8 cellular contexts compared by ENCODE assay signal in the genomic region with DNA sequence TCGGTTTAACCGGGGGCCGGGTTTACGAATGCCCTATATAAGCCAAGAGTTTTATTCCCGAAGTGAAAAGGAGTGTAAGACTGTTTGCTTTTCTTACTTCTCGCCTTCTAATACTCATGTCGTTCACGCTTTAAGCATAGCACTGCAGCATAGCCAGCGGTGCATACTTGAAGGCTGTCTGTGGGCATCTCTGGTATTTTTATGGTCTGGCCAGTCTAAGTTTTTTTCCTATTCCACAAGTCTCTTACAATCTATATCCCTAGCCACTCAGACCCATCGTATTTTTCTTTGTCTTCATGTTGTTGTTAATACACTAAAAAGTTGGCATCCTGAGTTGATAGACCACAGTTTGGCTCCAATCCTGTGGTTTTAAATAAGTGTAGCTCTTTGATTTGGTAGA. TPM values are rescaled to one million over a fixed set of nuclear protein-coding genes. Genes with fewer than 3 reads are reported as not detected.
DNase-seq lines count a peak whose midpoint lies in the region; ATAC-seq and TF ChIP-seq lines count a peak whose summit lies in the region.

No MANE protein-coding gene starts in this region.

- H3K9ac ChIP-seq in HUES48 (ENCODE audit: low read depth, low read length) (peak overlapping the region; percentile 91), iPS-18a (ENCODE audit: low read length) (peak overlapping the region; percentile 93)

- peaks cover 5% of the 10 kb centered on the region for H3K27me3 Mint-ChIP-seq in CD4-positive, CD25-positive, alpha-beta regulatory T cell
- H3K27me3 Mint-ChIP-seq in activated naive CD8-positive, alpha-beta T cell treated with anti-CD3 and anti-CD28 coated beads for 36 hours, result peaks cover 6% of the 10 kb centered on the region

- ATAC-seq in CD4-positive, CD25-positive, alpha-beta regulatory T cell (ENCODE audit: low read depth in 2 of 2), result no peak

- peak in 2 of 3 donors; percentile 34 for DNase-seq in CD4-positive, CD25-positive, alpha-beta regulatory T cell
- DNase-seq in activated naive CD8-positive, alpha-beta T cell treated with anti-CD3 and anti-CD28 coated beads for 36 hours, result no peak
- DNase-seq in spleen, result no peak
- DNase-seq in HUDEP-2 (lab: John Stamatoyannopoulos, UW; ENCODE audit: unreplicated experiment in 76 of 76), result no peak
- no peak for DNase-seq in Ammon's horn (ENCODE audit: low spot score)
- no peak for DNase-seq in MV-4-11 (lab: John Stamatoyannopoulos, UW)

- peaks cover 8% of the 10 kb centered on the region for H3K36me3 ChIP-seq in CD4-positive, CD25-positive, alpha-beta regulatory T cell (ENCODE audit: control insufficient read depth, insufficient read depth, low read length)
- H3K36me3 ChIP-seq in HUES48 (ENCODE audit: control insufficient read depth, insufficient read depth, low read length) (0 out of 2 replicates have a peak, but pooled peaks cover 2% of the 10 kb centered on the region), iPS-18a (ENCODE audit: control insufficient read depth, low read depth, low read length) (no peaks in the 10 kb centered on the region), spleen (peaks cover 0 to 4% (median 0%) of the 10 kb centered on the region in 6 donors)

- no peak for TF ChIP-seq POLR2A in spleen (IDR thresholded peaks at IDR 0.05)

- TF ChIP-seq CTCF in spleen (IDR thresholded peaks at IDR 0.05 in 8 of 11, conservative IDR thresholded peaks at IDR 0.05 in 3 of 11), result no peak

- H3K4me3 Mint-ChIP-seq in CD4-positive, CD25-positive, alpha-beta regulatory T cell, result peak overlapping the region; percentile 86 to 92 (median 90)
- H3K4me3 Mint-ChIP-seq in activated naive CD8-positive, alpha-beta T cell treated with anti-CD3 and anti-CD28 coated beads for 36 hours, result peak overlapping the region; percentile 90

- H3K36me3 Mint-ChIP-seq in CD4-positive, CD25-positive, alpha-beta regulatory T cell, result peaks cover 13% of the 10 kb centered on the region
- peaks cover 35% of the 10 kb centered on the region for H3K36me3 Mint-ChIP-seq in activated naive CD8-positive, alpha-beta T cell treated with anti-CD3 and anti-CD28 coated beads for 36 hours

- intact Hi-C loops in spleen (cut with DNase I; ENCODE audit: low total_unique reads), result loop anchor here (10.0 kb wide), 1 partner anchor 271 kb away; no protein-coding TSS in a partner anchor

- peak overlapping the region; percentile 98 for H3K4me3 ChIP-seq in CD4-positive, CD25-positive, alpha-beta regulatory T cell (ENCODE audit: low read depth, low read length)
- H3K4me3 ChIP-seq in HUES48 (ENCODE audit: low read depth, low read length) (peak overlapping the region; percentile 97), iPS-18a (ENCODE audit: low read length) (peak overlapping the region; percentile 84), spleen (peak overlapping the region; percentile 60 to 100 (median 96))

- peak overlapping the region; percentile 91 for H3K27ac ChIP-seq in CD4-positive, CD25-positive, alpha-beta regulatory T cell (ENCODE audit: insufficient read depth, low read length, poor library complexity, severe bottlenecking)
- no peak overlapping the region for H3K27ac ChIP-seq in HUES48 (ENCODE audit: low read depth, low read length)
- no peak overlapping the region for H3K27ac ChIP-seq in iPS-18a (ENCODE audit: low read length)
- H3K27ac ChIP-seq in spleen, result peak overlapping the region; percentile 81 to 97 (median 94)

- WGBS in spleen, 5 donors, result 0 to 2% (median 1%) methylated on average over 10 of the region's 10 CpGs

- H3K9me3 ChIP-seq in CD4-positive, CD25-positive, alpha-beta regulatory T cell (ENCODE audit: control insufficient read depth in 2 of 2, low read length in 2 of 2), result no peaks in the 10 kb centered on the region
- H3K9me3 ChIP-seq in HUES48 (ENCODE audit: control insufficient read depth, insufficient read depth, low read length) (no peaks in the 10 kb centered on the region), iPS-18a (ENCODE audit: control insufficient read depth, low read depth, low read length) (no peaks in the 10 kb centered on the region), spleen (no peaks in the 10 kb centered on the region)

- H3K4me1 ChIP-seq in CD4-positive, CD25-positive, alpha-beta regulatory T cell (ENCODE audit: control insufficient read depth, insufficient read depth, low read length, poor library complexity, severe bottlenecking), result peaks cover 41% of the 10 kb centered on the region
- H3K4me1 ChIP-seq in HUES48 (ENCODE audit: control insufficient read depth, insufficient read depth, low read length), result peaks cover 31% of the 10 kb centered on the region
- peaks cover 27% of the 10 kb centered on the region for H3K4me1 ChIP-seq in iPS-18a (ENCODE audit: control insufficient read depth, low read depth, low read length)
- H3K4me1 ChIP-seq in spleen, result peaks cover 34 to 80% (median 62%) of the 10 kb centered on the region in 6 donors

- peaks cover 38 to 54% (median 47%) of the 10 kb centered on the region in 4 donors for H3K4me1 Mint-ChIP-seq in CD4-positive, CD25-positive, alpha-beta regulatory T cell
- peaks cover 43% of the 10 kb centered on the region for H3K4me1 Mint-ChIP-seq in activated naive CD8-positive, alpha-beta T cell treated with anti-CD3 and anti-CD28 coated beads for 36 hours

- no peaks in the 10 kb centered on the region for H3K27me3 ChIP-seq in CD4-positive, CD25-positive, alpha-beta regulatory T cell (ENCODE audit: control insufficient read depth, insufficient read depth, low read length)
- peaks cover 14% of the 10 kb centered on the region for H3K27me3 ChIP-seq in HUES48 (ENCODE audit: control insufficient read depth, insufficient read depth, low read length)
- peaks cover 11% of the 10 kb centered on the region for H3K27me3 ChIP-seq in iPS-18a (ENCODE audit: control insufficient read depth, insufficient read depth, low read length)
- no peaks in the 10 kb centered on the region for H3K27me3 ChIP-seq in spleen (replicated peaks in 1 of 7)

- peak overlapping the region; percentile 81 to 89 (median 88) for H3K27ac Mint-ChIP-seq in CD4-positive, CD25-positive, alpha-beta regulatory T cell
- peak overlapping the region; percentile 71 for H3K27ac Mint-ChIP-seq in activated naive CD8-positive, alpha-beta T cell treated with anti-CD3 and anti-CD28 coated beads for 36 hours

- H3K9me3 Mint-ChIP-seq in CD4-positive, CD25-positive, alpha-beta regulatory T cell, result no peaks in the 10 kb centered on the region
- peaks cover 2% of the 10 kb centered on the region for H3K9me3 Mint-ChIP-seq in activated naive CD8-positive, alpha-beta T cell treated with anti-CD3 and anti-CD28 coated beads for 36 hours

RNA-seq across cellular contexts. Expression of gene UHRF2, which starts 1.3 kb away (rescaled TPM):
- 222 TPM for total RNA-seq in CD4-positive, CD25-positive, alpha-beta regulatory T cell
- polyA plus RNA-seq in CD4-positive, CD25-positive, alpha-beta regulatory T cell, result 10 to 100 TPM; 19.9 to 22.3 (median 20.6) TPM
- total RNA-seq in activated naive CD8-positive, alpha-beta T cell treated with anti-CD3 and anti-CD28 coated beads for 36 hours, result 10 to 100 TPM; 42.3 to 44.3 TPM
- 100 to 1,000 TPM in 1 of 7 donors, 10 to 100 TPM in 6; 57.6 to 120 (median 66.7) TPM for total RNA-seq in spleen
- polyA plus RNA-seq in spleen, result 10 to 100 TPM; 26.3 to 38.7 (median 29.4) TPM

Comparison
In these comparisons a context has a peak if more than half of its experiments do, and no peak if none do; other contexts are left out.
1. DNase-seq: peak in CD4-positive, CD25-positive, alpha-beta regulatory T cell (2 of 3); none in activated naive CD8-positive, alpha-beta T cell treated with anti-CD3 and anti-CD28 coated beads for 36 hours (single experiment), spleen (single experiment), HUDEP-2 (0 of 76), Ammon's horn (single experiment) and MV-4-11 (single experiment).
2. H3K27ac ChIP-seq: peak in CD4-positive, CD25-positive, alpha-beta regulatory T cell (single experiment) and spleen (8 of 8); none in HUES48 (single experiment) and iPS-18a (single experiment).
3. Peak in every context shown above with its lines, with median percentiles within 50 percentile points of each other: H3K4me3 ChIP-seq.